In the genomic region with DNA sequence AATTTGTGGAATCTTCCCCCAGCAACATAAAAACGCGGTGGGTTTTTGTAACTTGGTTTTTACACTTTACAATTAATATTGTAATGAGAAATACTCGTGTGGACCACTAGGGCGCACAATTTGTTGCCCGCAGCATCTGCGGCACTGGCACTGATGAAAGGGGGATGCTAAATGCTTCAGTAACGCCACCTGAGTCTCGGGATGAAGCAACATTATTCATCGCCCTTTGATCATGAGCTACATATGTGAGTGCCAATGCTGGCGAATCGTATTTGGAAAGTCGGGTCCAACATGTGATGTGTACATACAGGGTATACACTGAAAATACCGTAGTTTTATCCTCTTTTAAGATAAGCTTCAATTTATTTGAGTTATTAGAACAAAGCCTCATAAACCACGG, we compare ENCODE assay signal across 8 cellular contexts. TPM values are rescaled to one million over a fixed set of nuclear protein-coding genes. Genes with fewer than 3 reads are reported as not detected.
DNase-seq lines count a peak whose midpoint lies in the region; ATAC-seq and TF ChIP-seq lines count a peak whose summit lies in the region.

No MANE protein-coding gene starts in this region.

- no peak overlapping the region for H3K27ac ChIP-seq in GM23338 (ENCODE audit: low read depth)
- no peak overlapping the region for H3K27ac ChIP-seq in effector memory CD4-positive, alpha-beta T cell (ENCODE audit: insufficient read depth, low read length, poor library complexity, severe bottlenecking)
- no peak overlapping the region for H3K27ac ChIP-seq in upper lobe of right lung

- TF ChIP-seq CTCF in GM23338 (conservative IDR thresholded peaks at IDR 0.05; ENCODE audit: low read depth in 2 of 2) (peak; percentile 71 to 78), natural killer cell (IDR thresholded peaks at IDR 0.05) (peak; percentile 83), upper lobe of right lung (IDR thresholded peaks at IDR 0.05) (peak; percentile 62)

- H3K9me2 ChIP-seq in GM23338 (ENCODE audit: insufficient read depth): no peaks in the 10 kb centered on the region

- H4K20me1 ChIP-seq in GM23338 (replicated peaks; ENCODE audit: insufficient read depth): no peaks in the 10 kb centered on the region

- no peaks in the 10 kb centered on the region for H3K36me3 Mint-ChIP-seq in GM23338 (ENCODE audit: low read depth)
- H3K36me3 Mint-ChIP-seq in natural killer cell: no peaks in the 10 kb centered on the region

- H3K4me2 ChIP-seq in GM23338: no peak overlapping the region

- peaks cover 9% of the 10 kb centered on the region; the same call in 2 of the 3 replicates for H3K4me1 Mint-ChIP-seq in GM23338
- H3K4me1 Mint-ChIP-seq in natural killer cell: peaks cover 0 to 4% of the 10 kb centered on the region in 2 donors

- intact Hi-C loops in natural killer cell (cut with micrococcal nuclease) (loop anchor here (1.0 kb wide), 1 partner anchor 241 kb away; no protein-coding TSS in a partner anchor), upper lobe of right lung (cut with DNase I) (no loop called here)

- H3K9me3 ChIP-seq in effector memory CD4-positive, alpha-beta T cell (ENCODE audit: control insufficient read depth, low read length): no peaks in the 10 kb centered on the region
- H3K9me3 ChIP-seq in upper lobe of right lung: no peaks in the 10 kb centered on the region

- DNase-seq in ELR (ENCODE audit: low read depth) (peak; percentile 42), GM23338 (ENCODE audit: low spot score) (peak; percentile 73), NCI-H1694 treated with DMSO at 0.1 percent for 48 hours (lab: John Stamatoyannopoulos, UW) (peak; percentile 48), natural killer cell (peak; percentile 20), upper lobe of right lung (no peak), NCI-H2171 treated with DMSO at 0.1 percent for 48 hours (lab: John Stamatoyannopoulos, UW) (no peak)
- peak; percentile 4 to 45 for DNase-seq in activated CD4-positive, alpha-beta T cell treated with anti-CD3 and anti-CD28 coated beads, Interleukin-2, amount 50 U/mL, for 24 hours (ENCODE audit: low read depth in 1 of 2, low spot score in 1 of 2)
- DNase-seq in effector memory CD4-positive, alpha-beta T cell: peak; percentile 21 to 27 (median 25)

- H3K4me3 Mint-ChIP-seq in GM23338: no peak overlapping the region
- H3K4me3 Mint-ChIP-seq in natural killer cell: no peak overlapping the region

- H3K27ac Mint-ChIP-seq in GM23338 (no peak overlapping the region), natural killer cell (no peak overlapping the region)

- no peaks in the 10 kb centered on the region for H3K36me3 ChIP-seq in GM23338 (ENCODE audit: insufficient read depth)
- no peaks in the 10 kb centered on the region for H3K36me3 ChIP-seq in effector memory CD4-positive, alpha-beta T cell (ENCODE audit: control insufficient read depth, insufficient read depth, low read length)
- no peaks in the 10 kb centered on the region for H3K36me3 ChIP-seq in upper lobe of right lung

- H3K27me3 ChIP-seq in GM23338 (ENCODE audit: insufficient read depth) (no peaks in the 10 kb centered on the region), upper lobe of right lung (no peaks in the 10 kb centered on the region)
- H3K27me3 ChIP-seq in effector memory CD4-positive, alpha-beta T cell (replicated peaks; ENCODE audit: control insufficient read depth, insufficient read depth, low read length, poor library complexity, severe bottlenecking): no peaks in the 10 kb centered on the region

- H3K4me1 ChIP-seq in GM23338 (ENCODE audit: insufficient read depth) (peaks cover 3% of the 10 kb centered on the region; the same call in 1 of the 2 replicates), upper lobe of right lung (no peaks in the 10 kb centered on the region)
- no peaks in the 10 kb centered on the region for H3K4me1 ChIP-seq in effector memory CD4-positive, alpha-beta T cell (ENCODE audit: control insufficient read depth, insufficient read depth, low read length, poor library complexity, severe bottlenecking)

- H3K9me3 Mint-ChIP-seq in GM23338: peaks cover 3% of the 10 kb centered on the region; the same call in 1 of the 3 replicates
- no peaks in the 10 kb centered on the region for H3K9me3 Mint-ChIP-seq in natural killer cell

- ATAC-seq in GM23338 (peak; percentile 72), natural killer cell (peak; percentile 63 to 82 (median 79)), upper lobe of right lung (peak; percentile 80)

- H3K4me3 ChIP-seq in GM23338: no peak overlapping the region
- H3K4me3 ChIP-seq in effector memory CD4-positive, alpha-beta T cell (ENCODE audit: insufficient read depth, low read depth, low read length, poor library complexity, severe bottlenecking): no peak overlapping the region
- H3K4me3 ChIP-seq in upper lobe of right lung: no peak overlapping the region

- H2AFZ ChIP-seq in GM23338: no peak overlapping the region

- H3K27me3 Mint-ChIP-seq in GM23338 (ENCODE audit: insufficient read depth, low read depth, poor library complexity) (peaks cover 6% of the 10 kb centered on the region), natural killer cell (ENCODE audit: low read depth in 2 of 2) (peaks cover 0 to 6% of the 10 kb centered on the region in 2 donors)

- H3K79me2 ChIP-seq in GM23338 (replicated peaks; ENCODE audit: insufficient read depth): no peaks in the 10 kb centered on the region

- 0 out of 2 replicates have a peak, but pooled peaks cover 8% of the 10 kb centered on the region for H3F3A ChIP-seq in GM23338 (replicated peaks; ENCODE audit: low read depth)

TF ChIP-seq in GM23338, 12 proteins besides CTCF, POLR2A, EP300 and RAD21:
- TF ChIP-seq JUNB (IDR thresholded peaks at IDR 0.05; ENCODE audit: unreplicated experiment) (no peak), ZNF114 (CRISPR knock-in tag; IDR thresholded peaks at IDR 0.05) (no peak), ZNF331 (CRISPR knock-in tag; IDR thresholded peaks at IDR 0.05; ENCODE audit: low read depth) (no peak), STAT1 (IDR thresholded peaks at IDR 0.05; ENCODE audit: unreplicated experiment) (no peak), POLR2AphosphoS5 (IDR thresholded peaks at IDR 0.05; ENCODE audit: low read depth) (no peak)
- TF ChIP-seq, protein P1, sequence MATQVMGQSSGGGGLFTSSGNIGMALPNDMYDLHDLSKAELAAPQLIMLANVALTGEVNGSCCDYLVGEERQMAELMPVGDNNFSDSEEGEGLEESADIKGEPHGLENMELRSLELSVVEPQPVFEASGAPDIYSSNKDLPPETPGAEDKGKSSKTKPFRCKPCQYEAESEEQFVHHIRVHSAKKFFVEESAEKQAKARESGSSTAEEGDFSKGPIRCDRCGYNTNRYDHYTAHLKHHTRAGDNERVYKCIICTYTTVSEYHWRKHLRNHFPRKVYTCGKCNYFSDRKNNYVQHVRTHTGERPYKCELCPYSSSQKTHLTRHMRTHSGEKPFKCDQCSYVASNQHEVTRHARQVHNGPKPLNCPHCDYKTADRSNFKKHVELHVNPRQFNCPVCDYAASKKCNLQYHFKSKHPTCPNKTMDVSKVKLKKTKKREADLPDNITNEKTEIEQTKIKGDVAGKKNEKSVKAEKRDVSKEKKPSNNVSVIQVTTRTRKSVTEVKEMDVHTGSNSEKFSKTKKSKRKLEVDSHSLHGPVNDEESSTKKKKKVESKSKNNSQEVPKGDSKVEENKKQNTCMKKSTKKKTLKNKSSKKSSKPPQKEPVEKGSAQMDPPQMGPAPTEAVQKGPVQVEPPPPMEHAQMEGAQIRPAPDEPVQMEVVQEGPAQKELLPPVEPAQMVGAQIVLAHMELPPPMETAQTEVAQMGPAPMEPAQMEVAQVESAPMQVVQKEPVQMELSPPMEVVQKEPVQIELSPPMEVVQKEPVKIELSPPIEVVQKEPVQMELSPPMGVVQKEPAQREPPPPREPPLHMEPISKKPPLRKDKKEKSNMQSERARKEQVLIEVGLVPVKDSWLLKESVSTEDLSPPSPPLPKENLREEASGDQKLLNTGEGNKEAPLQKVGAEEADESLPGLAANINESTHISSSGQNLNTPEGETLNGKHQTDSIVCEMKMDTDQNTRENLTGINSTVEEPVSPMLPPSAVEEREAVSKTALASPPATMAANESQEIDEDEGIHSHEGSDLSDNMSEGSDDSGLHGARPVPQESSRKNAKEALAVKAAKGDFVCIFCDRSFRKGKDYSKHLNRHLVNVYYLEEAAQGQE (IDR thresholded peaks at IDR 0.05; ENCODE audit: unreplicated experiment): no peak

RNA-seq across cellular contexts. Expression of a gene that starts 34.2 kb away (rescaled TPM):
- 19.3 and 20.0 TPM in 2 replicates for total RNA-seq in GM23338 (2014; rRNA removed; shearing (Covaris generic))
- 175 and 187 TPM in 2 replicates for polyA plus RNA-seq in GM23338 (2016; fragmentation: Nextera tagmentation; extraction: Ambion mirVana)
- total RNA-seq in natural killer cell: 10 to 100 TPM; 24.3 to 25.4 (median 24.9) TPM
- total RNA-seq in upper lobe of right lung: 25.0 TPM

Comparison
In these comparisons a context has a peak if more than half of its experiments do, and no peak if none do; other contexts are left out.
1. DNase-seq: peak in ELR (single experiment), GM23338 (single experiment), NCI-H1694 treated with DMSO at 0.1 percent for 48 hours (single experiment), activated CD4-positive, alpha-beta T cell treated with anti-CD3 and anti-CD28 coated beads, Interleukin-2, amount 50 U/mL, for 24 hours (2 of 2), effector memory CD4-positive, alpha-beta T cell (3 of 3) and natural killer cell (single experiment); none in upper lobe of right lung (single experiment) and NCI-H2171 treated with DMSO at 0.1 percent for 48 hours (single experiment).
2. Peak in every context shown above with its lines, with median percentiles within 50 percentile points of each other: ATAC-seq and CTCF ChIP-seq.